ENCODE assay signal across 16 cellular contexts in the genomic region with DNA sequence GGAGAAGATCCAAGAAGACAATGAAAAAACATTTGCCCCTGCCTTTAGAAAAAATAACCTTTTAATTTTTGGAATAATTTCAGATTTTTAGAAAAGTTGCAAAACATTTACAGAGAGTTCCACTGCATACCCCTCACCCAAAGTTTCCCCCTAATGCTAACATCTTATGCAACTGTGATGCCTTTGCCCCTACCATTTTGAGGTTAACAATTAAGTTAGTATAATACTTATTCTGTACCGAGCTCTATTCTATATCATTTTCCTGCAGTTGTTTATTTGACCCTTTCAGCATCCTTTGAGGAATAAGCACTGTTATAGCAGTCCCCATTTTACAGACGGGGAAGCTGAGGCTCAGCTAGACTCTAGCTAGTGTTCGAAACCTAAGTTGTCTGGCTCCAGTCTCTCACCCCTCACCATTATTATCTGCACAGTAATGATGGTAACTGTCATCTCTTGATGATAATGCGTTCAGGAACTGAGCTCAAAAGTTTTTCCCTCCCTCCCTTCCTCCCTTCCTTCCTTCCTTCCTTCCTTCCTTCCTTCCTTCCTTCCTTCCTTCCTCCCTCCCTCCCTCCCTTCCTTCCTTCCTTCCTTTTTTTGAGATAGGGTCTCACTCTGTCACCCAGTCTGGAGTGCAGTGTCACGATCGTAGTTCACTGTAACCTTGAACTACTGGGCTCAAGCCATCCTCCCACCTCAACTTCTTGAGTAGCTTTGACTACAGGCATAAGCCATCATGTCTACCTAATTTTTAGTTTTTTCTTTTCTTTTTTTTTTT.
"Had no signal": no experiment of that assay in that cellular context is flagged by ENCODE, and none has a peak within 500 bp of the region (broad histone marks: within the 10 kb centered on the region; RNA-seq: fewer than 3 reads in every experiment).

No MANE protein-coding gene starts in this region.

- ATAC-seq: activated CD4-positive, CD25-positive, alpha-beta regulatory T cell treated with anti-CD3 and anti-CD28 coated beads, Interleukin-2, amount 50 U/mL, for 24 hours; activated CD8-positive, alpha-beta memory T cell treated with anti-CD3 and anti-CD28 coated beads, Interleukin-2, amount 10 ng/mL, durations not matched to agents 7 days and 5 days; heart left ventricle; left ventricle myocardium superior had no signal

- H3K27ac Mint-ChIP-seq: progenitor cell of endocrine pancreas, type B pancreatic cell had no signal

- H3K27ac ChIP-seq: cardiac muscle cell, heart left ventricle had no signal

- H3K4me3 ChIP-seq: cardiac muscle cell, heart left ventricle had no signal

- FAIRE-seq: colon, frontal cortex, keratinocyte had no signal

- H3K4me3 Mint-ChIP-seq: activated CD8-positive, alpha-beta memory T cell treated with anti-CD3 and anti-CD28 coated beads, Interleukin-2, amount 10 ng/mL, durations not matched to agents 7 days and 5 days; activated T-cell treated with anti-CD3 and anti-CD28 coated beads, Interleukin-2, amount 50 U/mL, for 4 hours; type B pancreatic cell had no signal

- H3K9me3 Mint-ChIP-seq: activated T-cell treated with anti-CD3 and anti-CD28 coated beads, Interleukin-2, amount 50 U/mL, for 4 hours; type B pancreatic cell had no signal

- H3K36me3 Mint-ChIP-seq: type B pancreatic cell had no signal

- H3K27me3 Mint-ChIP-seq: activated CD8-positive, alpha-beta memory T cell treated with anti-CD3 and anti-CD28 coated beads, Interleukin-2, amount 10 ng/mL, durations not matched to agents 7 days and 5 days had no signal

- DNase-seq: activated CD4-positive, alpha-beta T cell treated with anti-CD3 and anti-CD28 coated beads, Interleukin-2, amount 50 U/mL, for 48 hours; activated CD8-positive, alpha-beta memory T cell treated with anti-CD3 and anti-CD28 coated beads, Interleukin-2, amount 10 ng/mL, durations not matched to agents 7 days and 5 days; activated gamma-delta T cell treated with Interleukin-2 at 50 U/mL for 16 hours; activated T-cell treated with anti-CD3 and anti-CD28 coated beads, Interleukin-2, amount 50 U/mL, for 4 hours; heart left ventricle; left ventricle myocardium superior; right cardiac atrium; stimulated activated naive CD4-positive, alpha-beta T cell; substantia nigra had no signal

- H3K36me3 ChIP-seq: cardiac muscle cell, heart left ventricle had no signal

- H3K9me3 ChIP-seq: heart left ventricle had no signal
